Comparison of ENCODE assay signal across 9 cellular contexts in the genomic region with DNA sequence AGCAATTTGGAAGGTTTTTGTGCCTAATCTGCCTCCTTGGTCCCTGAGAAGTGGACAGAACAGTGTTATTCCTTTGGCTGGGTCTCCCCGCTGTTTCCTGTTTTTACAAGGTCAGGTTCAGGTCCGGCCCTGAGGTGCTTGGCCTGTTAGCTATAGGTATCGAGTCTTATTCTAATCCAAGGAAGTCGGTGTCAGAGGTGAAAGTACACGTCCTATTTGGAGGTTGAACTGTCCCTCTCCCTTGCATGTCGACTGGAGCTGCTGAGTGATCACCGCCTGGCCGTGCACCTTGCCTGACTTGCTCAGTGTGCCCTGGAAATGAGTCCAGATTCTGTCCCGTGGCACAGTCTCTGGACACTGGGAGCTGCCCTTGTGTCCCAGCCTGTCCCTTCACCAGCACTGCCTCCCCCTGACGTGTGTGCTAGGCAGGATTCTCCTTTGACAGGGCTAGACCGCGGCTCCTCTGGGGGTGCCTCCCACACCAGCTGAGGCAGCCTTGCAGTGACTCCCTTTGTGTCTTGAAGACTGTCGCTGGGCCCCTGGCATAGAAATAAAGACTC.
A peak's percentile ranks its signal among the peaks of the same experiment; 100 is the strongest.
DNase-seq lines count a peak whose midpoint lies in the region; ATAC-seq and TF ChIP-seq lines count a peak whose summit lies in the region.
"Had no signal": no experiment of that assay in that cellular context is flagged by ENCODE, and none has a peak within 500 bp of the region (broad histone marks: within the 10 kb centered on the region; RNA-seq: fewer than 3 reads in every experiment).

No MANE protein-coding gene starts in this region.

- 49 to 58% methylated on average over 7 to 11 of the region's 13 CpGs for WGBS in upper lobe of left lung, 2 donors

- no peak for TF ChIP-seq CTCF in colonic mucosa (IDR thresholded peaks at IDR 0.05)
- TF ChIP-seq CTCF in mucosa of descending colon (IDR thresholded peaks at IDR 0.05): no peak
- no peak for TF ChIP-seq CTCF in upper lobe of left lung (IDR thresholded peaks at IDR 0.05)

- H3K4me3 Mint-ChIP-seq in activated T-cell treated with anti-CD3 and anti-CD28 coated beads, Interleukin-2, amount 50 U/mL, for 72 hours: peak overlapping the region in 1 of 2 donors; percentile 41

- H3K4me1 ChIP-seq in colonic mucosa (peaks cover 21% of the 10 kb centered on the region), mucosa of descending colon (ENCODE audit: low read depth) (peaks cover 36% of the 10 kb centered on the region), upper lobe of left lung (peaks cover 86 to 92% (median 89%) of the 10 kb centered on the region in 4 donors)

- H3K27ac Mint-ChIP-seq in activated T-cell treated with anti-CD3 and anti-CD28 coated beads, Interleukin-2, amount 50 U/mL, for 72 hours: peak overlapping the region; percentile 64

- DNase-seq in activated T-cell treated with anti-CD3 and anti-CD28 coated beads, Interleukin-2, amount 50 U/mL, for 72 hours: peak in 1 of 2 donors; percentile 35
- DNase-seq in activated T-cell treated with anti-CD3 and anti-CD28 coated beads for 4 hours (no peak), colonic mucosa (no peak), mucosa of descending colon (peak in 1 of 3 donors; percentile 47), upper lobe of left lung (no peak), A172 (ENCODE audit: low spot score) (no peak)
- DNase-seq: stimulated activated CD4-positive, alpha-beta T cell treated with anti-CD3 and anti-CD28 coated beads, Interleukin-2, amount 100 ng/mL, for 48 hours had no signal

- no peak for TF ChIP-seq EP300 in upper lobe of left lung (IDR thresholded peaks at IDR 0.05)

- H3K27ac ChIP-seq in colonic mucosa (peak overlapping the region; percentile 36), upper lobe of left lung (peak overlapping the region; percentile 61 to 80 (median 76))

- peaks cover 8 to 16% of the 10 kb centered on the region in 2 donors for H3K36me3 Mint-ChIP-seq in activated T-cell treated with anti-CD3 and anti-CD28 coated beads, Interleukin-2, amount 50 U/mL, for 72 hours (ENCODE audit: insufficient read depth in 2 of 2)

- peaks cover 63% of the 10 kb centered on the region for H3K4me1 Mint-ChIP-seq in activated T-cell treated with anti-CD3 and anti-CD28 coated beads, Interleukin-2, amount 50 U/mL, for 72 hours (ENCODE audit: low read depth)

- H3K9me3 ChIP-seq in colonic mucosa (no peaks in the 10 kb centered on the region), mucosa of descending colon (no peaks in the 10 kb centered on the region), upper lobe of left lung (no peaks in the 10 kb centered on the region)

- H3K4me3 ChIP-seq in colonic mucosa (no peak overlapping the region), mucosa of descending colon (no peak overlapping the region), upper lobe of left lung (no peak overlapping the region)

- H3K27me3 Mint-ChIP-seq in activated T-cell treated with anti-CD3 and anti-CD28 coated beads, Interleukin-2, amount 50 U/mL, for 72 hours (ENCODE audit: low read depth): no peaks in the 10 kb centered on the region

- no peak for TF ChIP-seq POLR2A in upper lobe of left lung (IDR thresholded peaks at IDR 0.05)

- H3K9me3 Mint-ChIP-seq in activated T-cell treated with anti-CD3 and anti-CD28 coated beads, Interleukin-2, amount 50 U/mL, for 72 hours: no peaks in the 10 kb centered on the region

- no peak overlapping the region for H3K9ac ChIP-seq in colonic mucosa (ENCODE audit: low read depth in 2 of 2, low read length in 2 of 2)

- H3K27me3 ChIP-seq in colonic mucosa: no peaks in the 10 kb centered on the region
- no peaks in the 10 kb centered on the region for H3K27me3 ChIP-seq in upper lobe of left lung

- H3K36me3 ChIP-seq in colonic mucosa: no peaks in the 10 kb centered on the region
- no peaks in the 10 kb centered on the region for H3K36me3 ChIP-seq in mucosa of descending colon (ENCODE audit: low read depth)
- peaks cover 0 to 23% (median 3%) of the 10 kb centered on the region in 4 donors for H3K36me3 ChIP-seq in upper lobe of left lung

- intact Hi-C loops in colonic mucosa (cut with DNase I) (no loop called here), mucosa of descending colon (cut with DNase I, micrococcal nuclease) (no loop called here)

- ATAC-seq in activated T-cell treated with anti-CD3 and anti-CD28 coated beads, Interleukin-2, amount 50 U/mL, for 72 hours (replicated peaks in 1 of 2): peak in 1 of 2 donors; percentile 22
- ATAC-seq in mucosa of descending colon (peak; percentile 47), upper lobe of left lung (ENCODE audit: low FRiP score in 2 of 2) (peak; percentile 45 to 64), GM18907 (IDR thresholded peaks at IDR 0.05; ENCODE audit: unreplicated experiment) (no peak), HG03097 (IDR thresholded peaks at IDR 0.05; ENCODE audit: low FRiP score, unreplicated experiment) (no peak)

Comparison
In these comparisons a context has a peak if more than half of its experiments do, and no peak if none do; other contexts are left out.
1. ATAC-seq: peak in mucosa of descending colon (single experiment) and upper lobe of left lung (2 of 2); none in GM18907 (single experiment) and HG03097 (single experiment).